ENCODE assay signal across 1 cellular context in the genomic region with DNA sequence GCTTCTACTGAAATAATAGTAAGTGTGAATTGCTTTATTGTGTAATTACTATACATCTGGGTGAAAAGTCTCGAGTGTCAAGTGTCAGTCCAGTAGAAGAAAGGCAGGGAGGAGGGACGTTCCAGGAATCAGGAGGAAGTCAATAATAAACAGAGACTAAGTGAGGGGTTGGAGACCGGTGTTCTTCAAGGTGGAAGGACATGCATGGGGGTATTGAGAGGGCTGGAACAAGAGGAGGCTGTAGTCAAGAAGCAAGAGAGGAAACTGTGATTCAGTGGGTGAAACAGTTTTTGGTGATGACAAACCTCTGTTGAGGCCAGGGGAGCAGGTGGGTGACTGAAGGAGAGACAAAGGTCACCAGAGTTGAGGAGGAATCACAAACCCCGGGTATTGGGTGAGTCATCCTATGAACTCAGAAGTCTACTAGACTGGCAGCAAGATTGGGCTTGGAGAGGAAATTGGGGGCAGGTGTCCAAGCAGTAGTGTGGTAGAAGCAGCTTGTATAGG.
TF ChIP-seq lines count a peak whose summit lies in the region.

No MANE protein-coding gene starts in this region.

TF ChIP-seq in GM12878, 131 proteins besides CTCF, POLR2A, EP300 and RAD21:
- TF ChIP-seq IKZF2 (IDR thresholded peaks at IDR 0.05) (peak in 1 of 2 experiments; percentile 21; a peak in 1 of 4 replicates), ZNF622 (IDR thresholded peaks at IDR 0.05) (no peak), IKZF1 (conservative IDR thresholded peaks at IDR 0.05) (peak; percentile 27; the same call in 1 of the 2 replicates), ZZZ3 (IDR thresholded peaks at IDR 0.05; ENCODE audit: control insufficient read depth, insufficient read length, low read depth) (no peak), NR2F1 (conservative IDR thresholded peaks at IDR 0.05) (peak; percentile 77)
- TF ChIP-seq, protein P1, sequence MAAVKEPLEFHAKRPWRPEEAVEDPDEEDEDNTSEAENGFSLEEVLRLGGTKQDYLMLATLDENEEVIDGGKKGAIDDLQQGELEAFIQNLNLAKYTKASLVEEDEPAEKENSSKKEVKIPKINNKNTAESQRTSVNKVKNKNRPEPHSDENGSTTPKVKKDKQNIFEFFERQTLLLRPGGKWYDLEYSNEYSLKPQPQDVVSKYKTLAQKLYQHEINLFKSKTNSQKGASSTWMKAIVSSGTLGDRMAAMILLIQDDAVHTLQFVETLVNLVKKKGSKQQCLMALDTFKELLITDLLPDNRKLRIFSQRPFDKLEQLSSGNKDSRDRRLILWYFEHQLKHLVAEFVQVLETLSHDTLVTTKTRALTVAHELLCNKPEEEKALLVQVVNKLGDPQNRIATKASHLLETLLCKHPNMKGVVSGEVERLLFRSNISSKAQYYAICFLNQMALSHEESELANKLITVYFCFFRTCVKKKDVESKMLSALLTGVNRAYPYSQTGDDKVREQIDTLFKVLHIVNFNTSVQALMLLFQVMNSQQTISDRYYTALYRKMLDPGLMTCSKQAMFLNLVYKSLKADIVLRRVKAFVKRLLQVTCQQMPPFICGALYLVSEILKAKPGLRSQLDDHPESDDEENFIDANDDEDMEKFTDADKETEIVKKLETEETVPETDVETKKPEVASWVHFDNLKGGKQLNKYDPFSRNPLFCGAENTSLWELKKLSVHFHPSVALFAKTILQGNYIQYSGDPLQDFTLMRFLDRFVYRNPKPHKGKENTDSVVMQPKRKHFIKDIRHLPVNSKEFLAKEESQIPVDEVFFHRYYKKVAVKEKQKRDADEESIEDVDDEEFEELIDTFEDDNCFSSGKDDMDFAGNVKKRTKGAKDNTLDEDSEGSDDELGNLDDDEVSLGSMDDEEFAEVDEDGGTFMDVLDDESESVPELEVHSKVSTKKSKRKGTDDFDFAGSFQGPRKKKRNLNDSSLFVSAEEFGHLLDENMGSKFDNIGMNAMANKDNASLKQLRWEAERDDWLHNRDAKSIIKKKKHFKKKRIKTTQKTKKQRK (IDR thresholded peaks at IDR 0.05; ENCODE audit: low read depth, low read length) = no peak
